ENCODE assay signal across 39 cellular contexts in the genomic region with DNA sequence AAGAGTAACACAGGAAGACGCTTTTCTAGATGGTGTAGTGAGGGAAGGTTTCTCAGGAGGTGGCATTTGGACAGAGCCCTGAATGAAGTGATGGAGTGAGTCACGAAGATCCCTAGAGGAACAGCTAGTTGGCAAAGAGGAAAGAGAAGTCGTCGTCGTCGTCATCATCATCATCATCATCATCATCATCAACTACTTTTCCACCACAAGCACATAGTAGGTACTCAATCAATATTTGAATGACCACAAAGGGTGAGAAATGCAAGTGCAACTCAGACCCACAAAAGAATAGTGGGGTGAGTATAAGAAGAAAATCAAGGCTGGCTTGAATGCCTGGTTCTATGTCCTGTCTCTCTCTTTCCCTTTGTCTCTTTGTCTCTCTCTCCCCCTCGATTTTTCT. TPM values are rescaled to one million over a fixed set of nuclear protein-coding genes. Genes with fewer than 3 reads are reported as not detected.
"Had no signal": no experiment of that assay in that cellular context is flagged by ENCODE, and none has a peak within 500 bp of the region (broad histone marks: within the 10 kb centered on the region; RNA-seq: fewer than 3 reads in every experiment).

No MANE protein-coding gene starts in this region.

- H3K9me3 ChIP-seq: adrenal gland, ascending aorta, body of pancreas, breast epithelium had no signal

- H3K36me3 ChIP-seq: adrenal gland, ascending aorta, brain microvascular endothelial cell, breast epithelium, cardiac muscle cell had no signal

- H3K4me3 ChIP-seq: adrenal gland, ascending aorta, body of pancreas, breast epithelium, cardiac muscle cell had no signal

- H3K27ac ChIP-seq: adrenal gland, ascending aorta, body of pancreas, brain microvascular endothelial cell, breast epithelium, cardiac muscle cell had no signal

- H3K4me1 ChIP-seq: adrenal gland, ascending aorta, body of pancreas, breast epithelium had no signal

- H3K27me3 ChIP-seq: adrenal gland, ascending aorta, body of pancreas, brain microvascular endothelial cell, breast epithelium, cardiac muscle cell had no signal

- FAIRE-seq: astrocyte, bronchial epithelial cell had no signal

- ATAC-seq: activated naive CD4-positive, alpha-beta T cell treated with anti-CD3 and anti-CD28 coated beads, Interleukin-2, amount 50 U/mL, for 72 hours; activated naive CD8-positive, alpha-beta T cell treated with anti-CD3 and anti-CD28 coated beads, Interleukin-2, amount 50 U/mL, for 24 hours; activated T-cell treated with anti-CD3 and anti-CD28 coated beads, Interleukin-2, amount 50 U/mL, for 4 hours; activated T-cell treated with anti-CD3 and anti-CD28 coated beads, Interleukin-2, amount 50 U/mL, for 72 hours; activated T-helper 17 cell treated with anti-CD3 and anti-CD28 coated beads, Interleukin-2, amount 50 U/mL, for 72 hours; body of pancreas had no signal

- DNase-seq: activated effector memory CD4-positive, alpha-beta T cell treated with anti-CD3 and anti-CD28 coated beads, Interleukin-2, amount 50 U/mL, for 16 hours; activated effector memory CD4-positive, alpha-beta T cell treated with Interleukin-2 at 50 U/mL for 16 hours; activated gamma-delta T cell; activated gamma-delta T cell treated with Interleukin-2 at 50 U/mL for 16 hours; activated naive CD4-positive, alpha-beta T cell; activated naive CD4-positive, alpha-beta T cell treated with anti-CD3 and anti-CD28 coated beads for 36 hours; activated naive CD4-positive, alpha-beta T cell treated with anti-CD3 and anti-CD28 coated beads, Interleukin-2, amount 10 ng/mL, durations not matched to agents 7 days and 5 days; activated naive CD4-positive, alpha-beta T cell treated with anti-CD3 and anti-CD28 coated beads, Interleukin-2, amount 50 U/mL, for 16 hours; activated naive CD4-positive, alpha-beta T cell treated with Interleukin-2 at 50 U/mL for 16 hours; activated naive CD8-positive, alpha-beta T cell treated with anti-CD3 and anti-CD28 coated beads for 36 hours; activated naive CD8-positive, alpha-beta T cell treated with anti-CD3 and anti-CD28 coated beads, Interleukin-2, amount 10 ng/mL, durations not matched to agents 7 days and 5 days; activated naive CD8-positive, alpha-beta T cell treated with anti-CD3 and anti-CD28 coated beads, Interleukin-2, amount 50 U/mL, for 24 hours; activated T-cell treated with anti-CD3 and anti-CD28 coated beads, Interleukin-2, amount 50 U/mL, for 1 hour; activated T-cell treated with anti-CD3 and anti-CD28 coated beads, Interleukin-2, amount 50 U/mL, for 24 hours; activated T-cell treated with anti-CD3 and anti-CD28 coated beads, Interleukin-2, amount 50 U/mL, for 4 hours; activated T-cell treated with anti-CD3 and anti-CD28 coated beads, Interleukin-2, amount 50 U/mL, for 48 hours; activated T-cell treated with anti-CD3 and anti-CD28 coated beads, Interleukin-2, amount 50 U/mL, for 72 hours; adrenal gland; amniotic stem cell; amygdala; anterior cingulate cortex; aorta; body of pancreas; brain microvascular endothelial cell; caudate nucleus; central memory CD4-positive, alpha-beta T cell; cerebellar nuclear complex had no signal

RNA-seq across cellular contexts. Expression of a gene that starts 28.3 kb away (rescaled TPM):
- total RNA-seq: activated naive CD4-positive, alpha-beta T cell treated with anti-CD3 and anti-CD28 coated beads for 36 hours; activated naive CD8-positive, alpha-beta T cell treated with anti-CD3 and anti-CD28 coated beads for 36 hours; activated naive CD8-positive, alpha-beta T cell treated with anti-CD3 and anti-CD28 coated beads, Interleukin-2, amount 10 ng/mL, durations not matched to agents 7 days and 5 days; activated T-helper 2 cell treated with anti-CD3 and anti-CD28 coated beads, Interferon-gamma antibody, Interleukin-2, Interleukin-4, amounts not matched to agents 10 μg/mL and 5 μg/mL and 100 μg/mL, durations not matched to agents 14 hours and 24 hours and 36 hours; adrenal gland; aorta; ascending aorta; astrocyte; body of pancreas; bronchial epithelial cell; cardiac muscle cell; cardiac septum; cerebellum; chondrocyte had no signal
- polyA plus RNA-seq: adipose tissue, aorta, cardiac muscle cell had no signal
